Comparison of ENCODE assay signal across 8 cellular contexts in genomic region chr12:19440019-19440858, GRCh38. TPM values are rescaled to one million over a fixed set of nuclear protein-coding genes. Genes with fewer than 3 reads are reported as not detected.
DNase-seq lines count a peak whose midpoint lies in the region; ATAC-seq, FAIRE-seq and TF ChIP-seq lines count a peak whose summit lies in the region.

No MANE protein-coding gene starts in this region.

- DNase-seq in DMS79 (lab: John Stamatoyannopoulos, UW) (peak; percentile 44), T-helper 9 cell (peak; percentile 43), astrocyte (ENCODE audit: low read depth) (peak; percentile 27), hippocampal formation (lab: John Stamatoyannopoulos, UW) (peak; percentile 49 to 51), sciatic nerve (ENCODE audit: low spot score) (peak; percentile 77), SHP77 treated with DMSO at 0.1 percent for 48 hours (lab: John Stamatoyannopoulos, UW) (no peak)

- H3K4me2 ChIP-seq in astrocyte (ENCODE audit: low read length): peak overlapping the region; percentile 85

- FAIRE-seq in astrocyte (lab: Jason Lieb, UNC): no peak

- H3K79me2 ChIP-seq in astrocyte (ENCODE audit: insufficient read depth, low read length): peaks cover 55% of the 10 kb centered on the region

- H3K27me3 Mint-ChIP-seq in IgD-negative memory B cell: peaks cover 1% of the 10 kb centered on the region
- H3K27me3 Mint-ChIP-seq in astrocyte (ENCODE audit: low read depth, unreplicated experiment): no peaks in the 10 kb centered on the region

- peak overlapping the region; percentile 93 to 98 (median 95) for H3K27ac Mint-ChIP-seq in IgD-negative memory B cell
- peak overlapping the region; percentile 97 for H3K27ac Mint-ChIP-seq in astrocyte (ENCODE audit: unreplicated experiment)

- H3K27me3 ChIP-seq in astrocyte (ENCODE audit: insufficient read depth, low read length): no peaks in the 10 kb centered on the region

- H3K4me1 Mint-ChIP-seq in IgD-negative memory B cell (peaks cover 28 to 33% (median 32%) of the 10 kb centered on the region in 3 donors), astrocyte (ENCODE audit: low read depth, unreplicated experiment) (peaks cover 4% of the 10 kb centered on the region)

- no peak for TF ChIP-seq CTCF in astrocyte (IDR thresholded peaks at IDR 0.05; ENCODE audit: insufficient read depth, low read depth, low read length)

- ATAC-seq in GM21515 (IDR thresholded peaks at IDR 0.05; ENCODE audit: unreplicated experiment) (peak; percentile 35), sciatic nerve (peak; percentile 56)

- peak overlapping the region; percentile 78 for H3K27ac ChIP-seq in astrocyte (ENCODE audit: low read depth, low read length)

- H3K4me3 ChIP-seq in astrocyte (ENCODE audit: insufficient read depth, low read depth, low read length): peak overlapping the region; percentile 87

- intact Hi-C loops in sciatic nerve (cut with DNase I): no loop called here

- peaks cover 12% of the 10 kb centered on the region for H3K36me3 Mint-ChIP-seq in IgD-negative memory B cell
- H3K36me3 Mint-ChIP-seq in astrocyte (ENCODE audit: low read depth, unreplicated experiment): peaks cover 1% of the 10 kb centered on the region

- H3K4me1 ChIP-seq in astrocyte (ENCODE audit: insufficient read depth, low read length): no peaks in the 10 kb centered on the region

- H3K9me3 ChIP-seq in astrocyte (ENCODE audit: insufficient read depth, low read depth, low read length): no peaks in the 10 kb centered on the region

- H2AFZ ChIP-seq in astrocyte (ENCODE audit: low read depth, low read length): peak overlapping the region; percentile 63

- H3K36me3 ChIP-seq in astrocyte (ENCODE audit: insufficient read depth, low read length): no peaks in the 10 kb centered on the region

- H3K9ac ChIP-seq in astrocyte (ENCODE audit: low read length): peak overlapping the region; percentile 89

- peak overlapping the region; percentile 97 to 99 (median 98) for H3K4me3 Mint-ChIP-seq in IgD-negative memory B cell
- peak overlapping the region; percentile 97 for H3K4me3 Mint-ChIP-seq in astrocyte (ENCODE audit: unreplicated experiment)

- peaks cover 42% of the 10 kb centered on the region for H4K20me1 ChIP-seq in astrocyte (ENCODE audit: insufficient read depth, low read length)

- no peaks in the 10 kb centered on the region for H3K9me3 Mint-ChIP-seq in IgD-negative memory B cell
- H3K9me3 Mint-ChIP-seq in astrocyte (ENCODE audit: unreplicated experiment): peaks cover 3% of the 10 kb centered on the region

RNA-seq across cellular contexts. Expression of gene AEBP2, which starts 0.9 kb away (rescaled TPM):
- polyA plus RNA-seq in IgD-negative memory B cell: 8.7 TPM
- total RNA-seq in astrocyte: 39.8 and 41.7 TPM in 2 replicates
- 57.7 TPM for total RNA-seq in sciatic nerve
